25 cellular contexts compared by ENCODE assay signal in genomic region chr17:76341301-76341700, GRCh38.
"Had no signal": no experiment of that assay in that cellular context is flagged by ENCODE, and none has a peak within 500 bp of the region (broad histone marks: within the 10 kb centered on the region; RNA-seq: fewer than 3 reads in every experiment).

No MANE protein-coding gene starts in this region.

- H3K4me3 ChIP-seq: colonic mucosa, esophagus squamous epithelium, gastrocnemius medialis, heart right ventricle, left lung, lower lobe of right lung, mucosa of descending colon had no signal

- H3K4me1 ChIP-seq: colonic mucosa, esophagus squamous epithelium, gastrocnemius medialis, left lung, lower lobe of right lung had no signal

- H3K27me3 ChIP-seq: colonic mucosa, esophagus squamous epithelium, gastrocnemius medialis, heart right ventricle, left lung had no signal

- FAIRE-seq: endometrium, islet of Langerhans, keratinocyte had no signal

- H3K36me3 ChIP-seq: colonic mucosa had no signal

- DNase-seq: colonic mucosa; cortex of kidney; effector CD8-positive, alpha-beta T cell; effector memory CD8-positive, alpha-beta T cell; endodermal cell; erythroblast; esophagus squamous epithelium; foreskin fibroblast; foreskin melanocyte; gastrocnemius medialis; glutamatergic neuron; head of caudate nucleus; heart right ventricle; hippocampal formation; left cardiac atrium; left lung; left ventricle myocardium superior; lower lobe of right lung; mesenchymal stem cell; mucosa of descending colon had no signal

- H3K9me3 ChIP-seq: colonic mucosa, esophagus squamous epithelium, gastrocnemius medialis, heart right ventricle, left lung, lower lobe of right lung, mucosa of descending colon had no signal

- H3K27ac ChIP-seq: colonic mucosa, epithelial cell of prostate, esophagus squamous epithelium, gastrocnemius medialis, heart right ventricle, left lung, lower lobe of right lung had no signal

- ATAC-seq: effector memory CD8-positive, alpha-beta T cell; esophagus mucosa; gastrocnemius medialis; heart right ventricle; left cardiac atrium; left lung; left ventricle myocardium superior; lower lobe of right lung; mucosa of descending colon had no signal
